ENCODE assay signal across 1 cellular context in genomic region chr19:2236285-2237050, GRCh38.
TF ChIP-seq lines count a peak whose summit lies in the region.

PLEKHJ1 (minus strand) TSS chr19:2236329; CDS start chr19:2236248, 81 bp downstream.
SF3A2 (plus strand) TSS chr19:2236824; CDS start chr19:2243419, 6,595 bp downstream.

TF ChIP-seq in HEK293, 187 proteins besides CTCF, POLR2A, EP300 and RAD21 (continued from another document and continues in another):
- TF ChIP-seq PRDM10 (tag by site-specific recombination; IDR thresholded peaks at IDR 0.05) (peak; percentile 42; the same call in 1 of the 2 replicates), ZNF175 (tag by site-specific recombination; IDR thresholded peaks at IDR 0.05) (no peak), ZNF555 (tag by site-specific recombination; conservative IDR thresholded peaks at IDR 0.05) (no peak), ZNF292 (tag by site-specific recombination; IDR thresholded peaks at IDR 0.05; ENCODE audit: borderline replicate concordance, low read depth) (no peak), ZNF639 (tag by site-specific recombination; IDR thresholded peaks at IDR 0.05) (no peak; the same call in 1 of the 2 replicates), FEZF1 (tag by site-specific recombination; IDR thresholded peaks at IDR 0.05) (no peak), ZNF501 (tag by site-specific recombination; IDR thresholded peaks at IDR 0.05) (peak; percentile 79), ZEB2 (tag by site-specific recombination; IDR thresholded peaks at IDR 0.05) (peak; percentile 98), ZNF274 (IDR thresholded peaks at IDR 0.05; ENCODE audit: low read length) (no peak), ZNF274 (tag by site-specific recombination; IDR thresholded peaks at IDR 0.05; ENCODE audit: borderline replicate concordance) (no peak), ZNF677 (tag by site-specific recombination; IDR thresholded peaks at IDR 0.05) (no peak), ZNF112 (tag by site-specific recombination; IDR thresholded peaks at IDR 0.05) (no peak), ZNF560 (tag by site-specific recombination; IDR thresholded peaks at IDR 0.05; ENCODE audit: borderline replicate concordance) (no peak), ZNF24 (tag by site-specific recombination; IDR thresholded peaks at IDR 0.05) (peak; percentile 46; the same call in 1 of the 2 replicates), GFI1B (tag by site-specific recombination; IDR thresholded peaks at IDR 0.05) (no peak), ZBTB1 (tag by site-specific recombination; IDR thresholded peaks at IDR 0.05) (no peak), ZBTB49 (tag by site-specific recombination; IDR thresholded peaks at IDR 0.05; ENCODE audit: low read depth) (no peak), ZNF488 (tag by site-specific recombination; IDR thresholded peaks at IDR 0.05) (no peak), ZNF155 (tag by site-specific recombination; IDR thresholded peaks at IDR 0.05) (no peak), REPIN1 (tag by site-specific recombination; IDR thresholded peaks at IDR 0.05; ENCODE audit: low read depth) (0 out of 2 replicates have a peak, but pooled peaks have one; percentile 36), HIC1 (tag by site-specific recombination; IDR thresholded peaks at IDR 0.05) (peak; percentile 82), ZNF785 (tag by site-specific recombination; IDR thresholded peaks at IDR 0.05) (no peak), GLIS1 (tag by site-specific recombination; IDR thresholded peaks at IDR 0.05) (peak; percentile 52; the same call in 1 of the 2 replicates), ZNF324 (tag by site-specific recombination; IDR thresholded peaks at IDR 0.05) (peak; percentile 64; the same call in 1 of the 2 replicates), ZBTB7A (tag by site-specific recombination; IDR thresholded peaks at IDR 0.05; ENCODE audit: low read depth) (peak; percentile 53; the same call in 1 of the 2 replicates), ZNF146 (tag by site-specific recombination; IDR thresholded peaks at IDR 0.05) (peak; percentile 3; the same call in 1 of the 2 replicates), SETDB1 (IDR thresholded peaks at IDR 0.05; ENCODE audit: insufficient read length, low read length) (no peak), ZNF280C (tag by site-specific recombination; IDR thresholded peaks at IDR 0.05) (no peak), ZNF148 (tag by site-specific recombination; IDR thresholded peaks at IDR 0.05; ENCODE audit: borderline replicate concordance) (no peak), ZNF404 (tag by site-specific recombination; IDR thresholded peaks at IDR 0.05) (no peak), ZNF10 (tag by site-specific recombination; IDR thresholded peaks at IDR 0.05) (0 out of 2 replicates have a peak, but pooled peaks have one; percentile 23), KLF8 (tag by site-specific recombination; IDR thresholded peaks at IDR 0.05) (peak; percentile 68), ZNF521 (tag by site-specific recombination; IDR thresholded peaks at IDR 0.05) (no peak), ZFP41 (tag by site-specific recombination; IDR thresholded peaks at IDR 0.05; ENCODE audit: borderline replicate concordance) (no peak), SALL2 (tag by site-specific recombination; IDR thresholded peaks at IDR 0.05; ENCODE audit: borderline replicate concordance) (no peak), ZNF16 (tag by site-specific recombination; IDR thresholded peaks at IDR 0.05; ENCODE audit: low read depth) (no peak), ZNF221 (tag by site-specific recombination; IDR thresholded peaks at IDR 0.05; ENCODE audit: borderline replicate concordance) (no peak), INSM2 (tag by site-specific recombination; IDR thresholded peaks at IDR 0.05) (no peak), ZNF426 (tag by site-specific recombination; IDR thresholded peaks at IDR 0.05) (no peak), TRIM28 (IDR thresholded peaks at IDR 0.05; ENCODE audit: borderline replicate concordance, low read length) (no peak)
